ENCODE assay signal across 21 cellular contexts in the genomic region with DNA sequence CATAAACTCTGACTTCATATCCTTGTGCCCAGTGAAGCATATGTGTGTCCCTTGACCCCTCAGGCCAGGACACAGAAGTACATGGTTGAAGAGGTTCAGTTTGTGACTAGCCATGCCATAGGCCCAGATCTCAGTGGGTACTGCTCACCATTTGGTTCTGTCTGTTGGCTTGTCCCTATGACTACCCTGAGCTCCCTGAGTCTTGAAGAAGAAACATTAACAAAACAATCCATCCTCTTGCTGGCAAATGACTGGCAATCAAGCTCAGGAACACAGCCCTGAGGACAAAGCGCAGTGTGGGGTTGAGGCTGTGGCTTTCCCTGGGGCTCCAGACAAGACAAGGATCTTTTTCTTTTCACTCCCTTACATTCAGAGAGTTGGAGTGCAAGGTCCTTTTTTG. TPM values are rescaled to one million over a fixed set of nuclear protein-coding genes. Genes with fewer than 3 reads are reported as not detected.
DNase-seq lines count a peak whose midpoint lies in the region; ATAC-seq and TF ChIP-seq lines count a peak whose summit lies in the region.
"Had no signal": no experiment of that assay in that cellular context is flagged by ENCODE, and none has a peak within 500 bp of the region (broad histone marks: within the 10 kb centered on the region; RNA-seq: fewer than 3 reads in every experiment).

No MANE protein-coding gene starts in this region.

- DNase-seq in activated T-cell treated with anti-CD3 and anti-CD28 coated beads, Interleukin-2, amount 50 U/mL, for 72 hours, result no peak
- DNase-seq in activated T-cell treated with anti-CD3 and anti-CD28 coated beads, Interleukin-2, amount 50 U/mL, for 48 hours, result no peak
- DNase-seq in foreskin melanocyte (peak; percentile 94), smooth muscle cell (lab: John Stamatoyannopoulos, UW; ENCODE audit: unreplicated experiment) (no peak), nephron progenitor cell (no peak), T-helper 1 cell (no peak), substantia nigra (lab: John Stamatoyannopoulos, UW) (no peak)
- DNase-seq: activated CD4-positive, alpha-beta T cell treated with anti-CD3 and anti-CD28 coated beads, Interleukin-2, amount 10 ng/mL, durations not matched to agents 7 days and 5 days; activated effector memory CD4-positive, alpha-beta T cell treated with anti-CD3 and anti-CD28 coated beads, Interleukin-2, amount 50 U/mL, for 16 hours; HFFc6; kidney; mesenchymal stem cell; naive thymus-derived CD4-positive, alpha-beta T cell; NCI-H1417 treated with DMSO at 0.1 percent for 48 hours; NCI-H524; stimulated activated CD4-positive, alpha-beta T cell treated with anti-CD3 and anti-CD28 coated beads, Interleukin-2, amount 100 ng/mL, for 24 hours; stimulated activated naive CD8-positive, alpha-beta T cell treated with anti-CD3 and anti-CD28 coated beads, Interleukin-15, amount 100 ng/mL, for 72 hours; upper lobe of left lung had no signal

- no peak overlapping the region for H3K4me2 ChIP-seq in smooth muscle cell
- H3K4me2 ChIP-seq: hepatocyte had no signal

- peaks cover 68% of the 10 kb centered on the region for H3K4me1 Mint-ChIP-seq in activated T-cell treated with anti-CD3 and anti-CD28 coated beads, Interleukin-2, amount 50 U/mL, for 72 hours (ENCODE audit: low read depth)
- peaks cover 49 to 62% (median 52%) of the 10 kb centered on the region in 3 donors for H3K4me1 Mint-ChIP-seq in IgD-negative memory B cell
- H3K4me1 Mint-ChIP-seq in nephron progenitor cell, result peaks cover 35% of the 10 kb centered on the region

- no peak overlapping the region for H3K4me3 ChIP-seq in smooth muscle cell
- H3K4me3 ChIP-seq: hepatocyte, upper lobe of left lung had no signal

- H3K9me3 ChIP-seq in smooth muscle cell (replicated peaks; ENCODE audit: low read depth), result no peaks in the 10 kb centered on the region
- H3K9me3 ChIP-seq: upper lobe of left lung had no signal

- no peak overlapping the region for H2AFZ ChIP-seq in smooth muscle cell (ENCODE audit: low read depth)

- peak overlapping the region; percentile 48 for H3K27ac Mint-ChIP-seq in activated T-cell treated with anti-CD3 and anti-CD28 coated beads, Interleukin-2, amount 50 U/mL, for 72 hours
- H3K27ac Mint-ChIP-seq in IgD-negative memory B cell (peak overlapping the region in 2 of 3 donors; percentile 33 to 64), nephron progenitor cell (no peak overlapping the region)
- H3K27ac Mint-ChIP-seq: activated CD4-positive, alpha-beta T cell treated with anti-CD3 and anti-CD28 coated beads, Interleukin-2, amount 10 ng/mL, durations not matched to agents 7 days and 5 days; HFFc6; progenitor cell of endocrine pancreas had no signal

- peaks cover 12% of the 10 kb centered on the region for H3F3A ChIP-seq in smooth muscle cell (ENCODE audit: low read depth)

- H3K79me2 ChIP-seq in smooth muscle cell (ENCODE audit: low read depth), result no peaks in the 10 kb centered on the region
- H3K79me2 ChIP-seq: hepatocyte had no signal

- peaks cover 6% of the 10 kb centered on the region for H3K4me1 ChIP-seq in smooth muscle cell (ENCODE audit: low read depth)

- H3K4me3 Mint-ChIP-seq in activated T-cell treated with anti-CD3 and anti-CD28 coated beads, Interleukin-2, amount 50 U/mL, for 72 hours, result no peak overlapping the region
- H3K4me3 Mint-ChIP-seq in IgD-negative memory B cell (peak overlapping the region in 1 of 4 donors; percentile 2), nephron progenitor cell (no peak overlapping the region)
- H3K4me3 Mint-ChIP-seq: activated CD4-positive, alpha-beta T cell treated with anti-CD3 and anti-CD28 coated beads, Interleukin-2, amount 10 ng/mL, durations not matched to agents 7 days and 5 days; HFFc6; naive thymus-derived CD4-positive, alpha-beta T cell; stimulated activated naive CD8-positive, alpha-beta T cell treated with anti-CD3 and anti-CD28 coated beads, Interleukin-15, amount 100 ng/mL, for 72 hours had no signal

- TF ChIP-seq CTCF in smooth muscle cell (IDR thresholded peaks at IDR 0.05; ENCODE audit: borderline replicate concordance, insufficient read depth, poor library complexity, severe bottlenecking) (no peak), nephron progenitor cell (IDR thresholded peaks at IDR 0.05) (no peak)

- H3K27me3 ChIP-seq in smooth muscle cell (ENCODE audit: low read depth), result no peaks in the 10 kb centered on the region
- H3K27me3 ChIP-seq: hepatocyte, upper lobe of left lung had no signal

- H3K27me3 Mint-ChIP-seq in activated T-cell treated with anti-CD3 and anti-CD28 coated beads, Interleukin-2, amount 50 U/mL, for 72 hours (ENCODE audit: low read depth), result no peaks in the 10 kb centered on the region
- no peaks in the 10 kb centered on the region for H3K27me3 Mint-ChIP-seq in IgD-negative memory B cell
- peaks cover 9% of the 10 kb centered on the region for H3K27me3 Mint-ChIP-seq in nephron progenitor cell (ENCODE audit: low read depth, poor library complexity)
- H3K27me3 Mint-ChIP-seq: activated CD4-positive, alpha-beta T cell treated with anti-CD3 and anti-CD28 coated beads, Interleukin-2, amount 10 ng/mL, durations not matched to agents 7 days and 5 days; naive thymus-derived CD4-positive, alpha-beta T cell; progenitor cell of endocrine pancreas; stimulated activated naive CD8-positive, alpha-beta T cell treated with anti-CD3 and anti-CD28 coated beads, Interleukin-15, amount 100 ng/mL, for 72 hours had no signal

- 88% methylated on average over 1 of the region's 1 CpG for WGBS in smooth muscle cell (ENCODE audit: low lambda C conversion rate)

- H3K36me3 Mint-ChIP-seq in activated T-cell treated with anti-CD3 and anti-CD28 coated beads, Interleukin-2, amount 50 U/mL, for 72 hours (ENCODE audit: insufficient read depth in 2 of 2), result peaks cover 0 to 2% of the 10 kb centered on the region in 2 donors
- H3K36me3 Mint-ChIP-seq in IgD-negative memory B cell (no peaks in the 10 kb centered on the region), nephron progenitor cell (ENCODE audit: low read depth) (no peaks in the 10 kb centered on the region)

- no peaks in the 10 kb centered on the region for H3K36me3 ChIP-seq in smooth muscle cell (ENCODE audit: low read depth)
- H3K36me3 ChIP-seq: upper lobe of left lung had no signal

- H4K20me1 ChIP-seq in smooth muscle cell (ENCODE audit: low read depth), result no peaks in the 10 kb centered on the region

- H3K27ac ChIP-seq in smooth muscle cell (ENCODE audit: low read depth) (peak overlapping the region; percentile 22), substantia nigra (ENCODE audit: low read depth, low read length, poor library complexity, severe bottlenecking) (no peak overlapping the region)
- H3K27ac ChIP-seq: upper lobe of left lung had no signal

- ATAC-seq in activated T-cell treated with anti-CD3 and anti-CD28 coated beads, Interleukin-2, amount 50 U/mL, for 72 hours (replicated peaks in 1 of 2), result no peak
- ATAC-seq: naive thymus-derived CD4-positive, alpha-beta T cell; stimulated activated naive CD8-positive, alpha-beta T cell treated with anti-CD3 and anti-CD28 coated beads, Interleukin-15, amount 100 ng/mL, for 72 hours had no signal

- no peak overlapping the region for H3K9ac ChIP-seq in smooth muscle cell (ENCODE audit: low read depth)

- H3K9me3 Mint-ChIP-seq in activated T-cell treated with anti-CD3 and anti-CD28 coated beads, Interleukin-2, amount 50 U/mL, for 72 hours, result no peaks in the 10 kb centered on the region
- H3K9me3 Mint-ChIP-seq in IgD-negative memory B cell (no peaks in the 10 kb centered on the region), nephron progenitor cell (no peaks in the 10 kb centered on the region)
- H3K9me3 Mint-ChIP-seq: activated CD4-positive, alpha-beta T cell treated with anti-CD3 and anti-CD28 coated beads, Interleukin-2, amount 10 ng/mL, durations not matched to agents 7 days and 5 days; HFFc6; naive thymus-derived CD4-positive, alpha-beta T cell; stimulated activated naive CD8-positive, alpha-beta T cell treated with anti-CD3 and anti-CD28 coated beads, Interleukin-15, amount 100 ng/mL, for 72 hours had no signal

RNA-seq across cellular contexts. Expression of gene TNFAIP8, which starts 46.3 kb away (rescaled TPM):
- 100 to 1,000 TPM; 117 to 137 TPM for total RNA-seq in activated T-cell treated with anti-CD3 and anti-CD28 coated beads, Interleukin-2, amount 50 U/mL, for 72 hours
- polyA plus RNA-seq in IgD-negative memory B cell (285 TPM), smooth muscle cell (15.7 and 34.2 TPM in 2 replicates)
- 81.2 and 85.1 TPM in 2 replicates for total RNA-seq in smooth muscle cell

RNA-seq across cellular contexts. Expression of gene HSD17B4, which starts 50.2 kb away (rescaled TPM):
- 10 to 100 TPM; 63.1 to 90.6 TPM for total RNA-seq in activated T-cell treated with anti-CD3 and anti-CD28 coated beads, Interleukin-2, amount 50 U/mL, for 72 hours
- polyA plus RNA-seq in IgD-negative memory B cell (117 TPM), smooth muscle cell (64.5 and 79.5 TPM in 2 replicates)
- total RNA-seq in smooth muscle cell, result 116 and 136 TPM in 2 replicates
